Comparison of ENCODE assay signal across 30 cellular contexts in genomic region chr5:72554897-72555296, GRCh38. TPM values are rescaled to one million over a fixed set of nuclear protein-coding genes. Genes with fewer than 3 reads are reported as not detected.
"Had no signal": no experiment of that assay in that cellular context is flagged by ENCODE, and none has a peak within 500 bp of the region (broad histone marks: within the 10 kb centered on the region; RNA-seq: fewer than 3 reads in every experiment).

No MANE protein-coding gene starts in this region.

- FAIRE-seq: small intestine, urothelium cell line had no signal

- H3K9me3 ChIP-seq: ovary, psoas muscle, stomach, thoracic aorta, thyroid gland, tibial nerve, upper lobe of left lung, vagina had no signal

- H3K4me3 Mint-ChIP-seq: nephron; stimulated activated effector memory CD8-positive, alpha-beta T cell treated with anti-CD3 and anti-CD28 coated beads, Interleukin-12 subunit alpha, Interleukin-12 subunit beta, amount 100 ng/mL, for 72 hours; stimulated activated naive B cell treated with anti-CD40 and anti-IgM and Interleukin-4, amounts not matched to agents 10 μg/mL and 1 μg/mL and 100 μg/mL, for 72 hours; stimulated activated naive CD8-positive, alpha-beta T cell treated with anti-CD3 and anti-CD28 coated beads, Interleukin-15, Interleukin-2, amounts not matched to agents 100 ng/mL and 50 ng/mL, for 24 hours had no signal

- H3K27ac ChIP-seq: neural progenitor cell, ovary, parathyroid adenoma, psoas muscle, stomach, thoracic aorta, thyroid gland, tibial nerve, upper lobe of left lung, vagina had no signal

- H2AFZ ChIP-seq: parathyroid adenoma had no signal

- ATAC-seq: natural killer cell; psoas muscle; right cardiac atrium; sciatic nerve; stimulated activated effector memory CD8-positive, alpha-beta T cell treated with anti-CD3 and anti-CD28 coated beads, Interleukin-12 subunit alpha, Interleukin-12 subunit beta, amount 100 ng/mL, for 72 hours; stimulated activated naive B cell treated with anti-CD40 and anti-IgM and Interleukin-4, amounts not matched to agents 10 μg/mL and 1 μg/mL and 100 μg/mL, for 72 hours had no signal

- H3K36me3 Mint-ChIP-seq: natural killer cell; neural progenitor cell; stimulated activated effector memory CD8-positive, alpha-beta T cell treated with anti-CD3 and anti-CD28 coated beads, Interleukin-12 subunit alpha, Interleukin-12 subunit beta, amount 100 ng/mL, for 72 hours; stimulated activated naive B cell treated with anti-CD40 and anti-IgM and Interleukin-4, amounts not matched to agents 10 μg/mL and 1 μg/mL and 100 μg/mL, for 72 hours had no signal

- H3K9me3 Mint-ChIP-seq: natural killer cell; nephron; neural progenitor cell; stimulated activated effector memory CD8-positive, alpha-beta T cell treated with anti-CD3 and anti-CD28 coated beads, Interleukin-12 subunit alpha, Interleukin-12 subunit beta, amount 100 ng/mL, for 72 hours; stimulated activated naive B cell treated with anti-CD40 and anti-IgM and Interleukin-4, amounts not matched to agents 10 μg/mL and 1 μg/mL and 100 μg/mL, for 72 hours; stimulated activated naive CD8-positive, alpha-beta T cell treated with anti-CD3 and anti-CD28 coated beads, Interleukin-15, Interleukin-2, amounts not matched to agents 100 ng/mL and 50 ng/mL, for 24 hours had no signal

- H3K27ac Mint-ChIP-seq: natural killer cell; progenitor cell of endocrine pancreas; stimulated activated effector memory CD8-positive, alpha-beta T cell treated with anti-CD3 and anti-CD28 coated beads, Interleukin-12 subunit alpha, Interleukin-12 subunit beta, amount 100 ng/mL, for 72 hours; stimulated activated naive B cell treated with anti-CD40 and anti-IgM and Interleukin-4, amounts not matched to agents 10 μg/mL and 1 μg/mL and 100 μg/mL, for 72 hours; stimulated activated naive CD8-positive, alpha-beta T cell treated with anti-CD3 and anti-CD28 coated beads, Interleukin-15, Interleukin-2, amounts not matched to agents 100 ng/mL and 50 ng/mL, for 24 hours had no signal

- DNase-seq: natural killer cell; occipital lobe; ovary; posterior cingulate gyrus; psoas muscle; right cardiac atrium; small intestine; stimulated activated CD4-positive, alpha-beta T cell treated with anti-CD3 and anti-CD28 coated beads, Interleukin-15, amount 100 ng/mL, for 24 hours; stimulated activated CD4-positive, alpha-beta T cell treated with anti-CD3 and anti-CD28 coated beads, Interleukin-2, amount 100 ng/mL, for 24 hours; stimulated activated CD4-positive, alpha-beta T cell treated with anti-CD3 and anti-CD28 coated beads, Interleukin-2, amount 100 ng/mL, for 48 hours; stimulated activated CD4-positive, alpha-beta T cell treated with anti-CD3 and anti-CD28 coated beads, Interleukin-4, amount 100 ng/mL, for 24 hours; stimulated activated naive B cell treated with anti-CD40 and anti-IgM and Interleukin-4, amounts not matched to agents 10 μg/mL and 1 μg/mL and 100 μg/mL, for 72 hours; stimulated activated naive CD4-positive, alpha-beta T cell treated with Interleukin-2 at 50 U/mL for 16 hours; stomach; thyroid gland; trophoblast cell; upper lobe of left lung had no signal

- H3K4me3 ChIP-seq: neural progenitor cell, ovary, psoas muscle, stomach, thoracic aorta, thyroid gland, tibial nerve, upper lobe of left lung, vagina had no signal

- H3K9ac ChIP-seq: neural progenitor cell, parathyroid adenoma had no signal

- H3K36me3 ChIP-seq: neural progenitor cell, ovary, stomach, thoracic aorta, thyroid gland, tibial nerve, upper lobe of left lung, vagina had no signal

- H3K27me3 ChIP-seq: neural progenitor cell, ovary, stomach, thyroid gland, tibial nerve, upper lobe of left lung, vagina had no signal

- H3K79me2 ChIP-seq: parathyroid adenoma had no signal

RNA-seq across cellular contexts. Expression of gene ZNF366, which starts 47.7 kb away (rescaled TPM):
- total RNA-seq: osteoblast, progenitor cell of endocrine pancreas had no signal
- polyA plus RNA-seq: neural cell had no signal
